ENCODE assay signal across 16 cellular contexts in the genomic region with DNA sequence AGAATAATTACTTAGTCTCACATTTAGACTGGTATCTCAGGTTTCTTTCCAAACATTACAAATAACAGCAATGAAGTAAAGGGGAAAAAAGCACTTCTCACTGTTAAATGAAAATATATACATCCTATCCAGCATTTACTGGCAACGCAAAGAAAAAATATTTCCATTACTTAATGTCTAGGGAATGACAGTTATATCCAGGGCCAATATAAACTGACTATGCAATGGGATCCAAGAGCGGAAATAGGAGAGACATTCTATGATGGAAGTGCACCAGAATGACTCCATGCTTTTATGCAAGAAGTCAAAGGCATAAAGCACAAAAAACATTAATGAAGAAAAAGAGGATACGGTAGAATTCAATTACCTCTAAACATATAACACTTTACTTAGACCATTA.
DNase-seq lines count a peak whose midpoint lies in the region; FAIRE-seq and TF ChIP-seq lines count a peak whose summit lies in the region.
"Had no signal": no experiment of that assay in that cellular context is flagged by ENCODE, and none has a peak within 500 bp of the region (broad histone marks: within the 10 kb centered on the region; RNA-seq: fewer than 3 reads in every experiment).

No MANE protein-coding gene starts in this region.

- peak overlapping the region in 1 of 3 experiments; percentile 49 for H3K4me3 Mint-ChIP-seq in nephron
- H3K4me3 Mint-ChIP-seq in activated naive CD4-positive, alpha-beta T cell treated with anti-CD3 and anti-CD28 coated beads for 36 hours, result no peak overlapping the region
- H3K4me3 Mint-ChIP-seq: CD4-positive, CD25-positive, alpha-beta regulatory T cell had no signal

- FAIRE-seq in endothelial cell of umbilical vein (lab: Jason Lieb, UNC), result no peak
- FAIRE-seq: GM12878, GM18507, H54 had no signal

- H3K36me3 ChIP-seq in A673 (ENCODE audit: insufficient read depth, low read length, poor library complexity, severe bottlenecking), result peaks cover 7% of the 10 kb centered on the region
- H3K36me3 ChIP-seq in brain microvascular endothelial cell (replicated peaks), result no peaks in the 10 kb centered on the region
- H3K36me3 ChIP-seq in endothelial cell of umbilical vein (ENCODE audit: control insufficient read depth in 2 of 2, extremely low read depth in 1 of 2, insufficient read depth in 2 of 2, low read length in 2 of 2), result no peaks in the 10 kb centered on the region
- H3K36me3 ChIP-seq: BLaER1 treated with 17β-estradiol and CSF1 and Interleukin-3, amounts not matched to agents 10 nM and 100 nM had no signal

- H3K4me3 ChIP-seq in A673 (ENCODE audit: low read depth, low read length, poor library complexity, severe bottlenecking) (no peak overlapping the region), brain microvascular endothelial cell (ENCODE audit: low read depth, low read length) (no peak overlapping the region), endothelial cell of umbilical vein (replicated peaks in 1 of 3; ENCODE audit: insufficient read depth in 1 of 3, low read depth in 1 of 3, low read length in 3 of 3) (no peak overlapping the region)
- H3K4me3 ChIP-seq: BLaER1 treated with 17β-estradiol and CSF1 and Interleukin-3, amounts not matched to agents 10 nM and 100 nM; GM12878; GM23248 had no signal

- H3K9me3 ChIP-seq in A673 (ENCODE audit: low read depth, low read length, poor library complexity, severe bottlenecking) (no peaks in the 10 kb centered on the region), endothelial cell of umbilical vein (replicated peaks; ENCODE audit: control insufficient read depth, insufficient read depth, low read length) (no peaks in the 10 kb centered on the region)
- H3K9me3 ChIP-seq: BLaER1 treated with 17β-estradiol and CSF1 and Interleukin-3, amounts not matched to agents 10 nM and 100 nM had no signal

- H3K4me1 ChIP-seq in A673 (ENCODE audit: insufficient read depth, low read length, poor library complexity, severe bottlenecking) (peaks cover 74% of the 10 kb centered on the region), endothelial cell of umbilical vein (ENCODE audit: control insufficient read depth, extremely low read depth, insufficient read depth, low read length) (no peaks in the 10 kb centered on the region)
- H3K4me1 ChIP-seq: BLaER1 treated with 17β-estradiol and CSF1 and Interleukin-3, amounts not matched to agents 10 nM and 100 nM had no signal

- no peaks in the 10 kb centered on the region for H4K20me1 ChIP-seq in endothelial cell of umbilical vein (replicated peaks; ENCODE audit: control insufficient read depth, extremely low read depth, insufficient read depth, low read length)
- H4K20me1 ChIP-seq: BLaER1 treated with 17β-estradiol and CSF1 and Interleukin-3, amounts not matched to agents 10 nM and 100 nM had no signal

- TF ChIP-seq CTCF in A673 (conservative IDR thresholded peaks at IDR 0.05; ENCODE audit: low read depth, low read length), result no peak
- TF ChIP-seq CTCF in brain microvascular endothelial cell (IDR thresholded peaks at IDR 0.05; ENCODE audit: low read depth, low read length, missing control alignments), result no peak
- TF ChIP-seq CTCF in endothelial cell of umbilical vein (IDR thresholded peaks at IDR 0.05; ENCODE audit: extremely low read depth in 1 of 2, insufficient read depth in 1 of 2, low read depth in 1 of 2, low read length in 2 of 2), result no peak
- TF ChIP-seq CTCF in nephron (IDR thresholded peaks at IDR 0.05; ENCODE audit: unreplicated experiment in 3 of 3), result no peak
- TF ChIP-seq CTCF in RWPE1 (conservative IDR thresholded peaks at IDR 0.05; ENCODE audit: low read depth), result no peak
- TF ChIP-seq CTCF in GM10266 (IDR thresholded peaks at IDR 0.05; ENCODE audit: control insufficient read depth, insufficient read depth, low read depth, missing control alignments), result no peak

- peaks cover 2% of the 10 kb centered on the region for H3K79me2 ChIP-seq in endothelial cell of umbilical vein (ENCODE audit: control insufficient read depth, insufficient read depth, low read length)

- no peaks in the 10 kb centered on the region for H3K27me3 Mint-ChIP-seq in nephron (ENCODE audit: low read depth)
- no peaks in the 10 kb centered on the region for H3K27me3 Mint-ChIP-seq in activated naive CD4-positive, alpha-beta T cell treated with anti-CD3 and anti-CD28 coated beads for 36 hours (ENCODE audit: low read depth)
- H3K27me3 Mint-ChIP-seq: CD4-positive, CD25-positive, alpha-beta regulatory T cell had no signal

- no peak overlapping the region for H2AFZ ChIP-seq in endothelial cell of umbilical vein (ENCODE audit: low read depth, low read length)
- H2AFZ ChIP-seq: GM23248 had no signal

- DNase-seq in A673 (ENCODE audit: low spot score) (peak; percentile 71), brain microvascular endothelial cell (peak; percentile 34), endothelial cell of umbilical vein (ENCODE audit: low read depth, low spot score) (peak; percentile 18), amygdala (lab: John Stamatoyannopoulos, UW) (no peak), RWPE1 (ENCODE audit: low spot score) (no peak), GM10266 (ENCODE audit: extremely low spot score) (no peak)
- no peak for DNase-seq in activated naive CD4-positive, alpha-beta T cell treated with anti-CD3 and anti-CD28 coated beads for 36 hours
- DNase-seq: CD4-positive, CD25-positive, alpha-beta regulatory T cell; DMS53; GM23248 had no signal

- CTCF ChIA-PET in A673 (lab: Charles Lee), result interaction anchor here (1.0 kb wide), 1 partner anchor 144 kb away, joined by 3 read pairs; no protein-coding TSS in a partner anchor
- CTCF ChIA-PET in endothelial cell of umbilical vein (lab: Charles Lee), result no interaction called here
- CTCF ChIA-PET in activated naive CD4-positive, alpha-beta T cell treated with anti-CD3 and anti-CD28 coated beads for 36 hours (lab: Charles Lee), result no interaction called here
- CTCF ChIA-PET in RWPE1 (lab: Yijun Ruan, JAX), result no interaction called here

- no peak overlapping the region for H3K4me2 ChIP-seq in endothelial cell of umbilical vein (ENCODE audit: insufficient read depth, low read length)
- H3K4me2 ChIP-seq: BLaER1 treated with 17β-estradiol and CSF1 and Interleukin-3, amounts not matched to agents 10 nM and 100 nM had no signal

- H3K27me3 ChIP-seq in A673 (replicated peaks; ENCODE audit: insufficient read depth, low read depth, low read length, poor library complexity) (no peaks in the 10 kb centered on the region), brain microvascular endothelial cell (replicated peaks) (no peaks in the 10 kb centered on the region), endothelial cell of umbilical vein (ENCODE audit: control insufficient read depth in 2 of 2, insufficient read depth in 2 of 2, low read length in 2 of 2) (no peaks in the 10 kb centered on the region)
- H3K27me3 ChIP-seq: BLaER1 treated with 17β-estradiol and CSF1 and Interleukin-3, amounts not matched to agents 10 nM and 100 nM had no signal

- H3K27ac Mint-ChIP-seq in nephron, result peak overlapping the region in 2 of 3 experiments; percentile 93 to 94
- H3K27ac Mint-ChIP-seq in activated naive CD4-positive, alpha-beta T cell treated with anti-CD3 and anti-CD28 coated beads for 36 hours, result no peak overlapping the region
- H3K27ac Mint-ChIP-seq: CD4-positive, CD25-positive, alpha-beta regulatory T cell had no signal

- TF ChIP-seq POLR2A in endothelial cell of umbilical vein (IDR thresholded peaks at IDR 0.05; ENCODE audit: low read depth, low read length), result no peak

- peaks cover 40% of the 10 kb centered on the region for H3K4me1 Mint-ChIP-seq in nephron
- no peaks in the 10 kb centered on the region for H3K4me1 Mint-ChIP-seq in activated naive CD4-positive, alpha-beta T cell treated with anti-CD3 and anti-CD28 coated beads for 36 hours (ENCODE audit: low read depth)
- H3K4me1 Mint-ChIP-seq: CD4-positive, CD25-positive, alpha-beta regulatory T cell had no signal

- BruUV-seq in A673 (replicated peaks; lab: Mats Ljungman, UMichigan) (no TSS peak), endothelial cell of umbilical vein (replicated peaks; lab: Mats Ljungman, UMichigan) (no TSS peak)

- POLR2A ChIA-PET in A673 (lab: Charles Lee; ENCODE audit: low non-redundant PET), result no interaction called here
- POLR2A ChIA-PET in endothelial cell of umbilical vein (lab: Charles Lee), result no interaction called here
- POLR2A ChIA-PET in RWPE1 (lab: Yijun Ruan, JAX; ENCODE audit: low non-redundant PET), result no interaction called here

- intact Hi-C loops in A673 (cut with micrococcal nuclease; ENCODE audit: unreplicated experiment) (loop anchor here (1.0 to 10.0 kb wide), 2 partner anchors 141 to 1106 kb away; no protein-coding TSS in a partner anchor), endothelial cell of umbilical vein (cut with micrococcal nuclease) (no loop called here)
- intact Hi-C loops in activated naive CD4-positive, alpha-beta T cell treated with anti-CD3 and anti-CD28 coated beads for 36 hours (cut with micrococcal nuclease), result no loop called here

- dilution Hi-C loops in endothelial cell of umbilical vein (cut with MboI; ENCODE audit: extremely low pct_ligation_motif_present, low sequenced_read_pairs), result no loop called here

- peak overlapping the region; percentile 95 for H3K27ac ChIP-seq in A673 (ENCODE audit: low read depth, low read length, poor library complexity, severe bottlenecking)
- H3K27ac ChIP-seq in brain microvascular endothelial cell, result peak overlapping the region; percentile 48
- H3K27ac ChIP-seq in endothelial cell of umbilical vein (ENCODE audit: insufficient read depth, low read depth, low read length), result no peak overlapping the region
- H3K27ac ChIP-seq in RWPE1, result no peak overlapping the region
- H3K27ac ChIP-seq: 22Rv1; BLaER1 treated with 17β-estradiol and CSF1 and Interleukin-3, amounts not matched to agents 10 nM and 100 nM; GM23248 had no signal

- no peak overlapping the region for H3K9ac ChIP-seq in endothelial cell of umbilical vein (replicated peaks; ENCODE audit: extremely low read depth, insufficient read depth, low read length)
- H3K9ac ChIP-seq: BLaER1 treated with 17β-estradiol and CSF1 and Interleukin-3, amounts not matched to agents 10 nM and 100 nM; GM23248 had no signal

- no peaks in the 10 kb centered on the region for H3K36me3 Mint-ChIP-seq in nephron (ENCODE audit: low read depth)
- no peaks in the 10 kb centered on the region for H3K36me3 Mint-ChIP-seq in activated naive CD4-positive, alpha-beta T cell treated with anti-CD3 and anti-CD28 coated beads for 36 hours (ENCODE audit: low read depth)
- H3K36me3 Mint-ChIP-seq: CD4-positive, CD25-positive, alpha-beta regulatory T cell had no signal

- H3K9me3 Mint-ChIP-seq in nephron, result no peaks in the 10 kb centered on the region
- H3K9me3 Mint-ChIP-seq in activated naive CD4-positive, alpha-beta T cell treated with anti-CD3 and anti-CD28 coated beads for 36 hours, result no peaks in the 10 kb centered on the region

- no peaks in the 10 kb centered on the region for H3K9me1 ChIP-seq in endothelial cell of umbilical vein (replicated peaks; ENCODE audit: control insufficient read depth, extremely low read depth, insufficient read depth, low read length)

- in situ Hi-C loops in brain microvascular endothelial cell (cut with HindIII; ENCODE audit: low pct_ligation_motif_present, low sequenced_read_pairs), result no loop called here

TF ChIP-seq in endothelial cell of umbilical vein, 7 proteins besides CTCF, POLR2A, EP300 and RAD21 (continues in another document):
- TF ChIP-seq EZH2 (IDR thresholded peaks at IDR 0.05; ENCODE audit: borderline replicate concordance, low read depth, low read length, severe bottlenecking), result no peak
- no peak for TF ChIP-seq GATA2 (IDR thresholded peaks at IDR 0.05; ENCODE audit: insufficient read depth, insufficient read length, low read depth, low read length)

Comparison
In these comparisons a context has a peak if more than half of its experiments do, and no peak if none do; other contexts are left out.
1. DNase-seq: peak in A673 (single experiment), brain microvascular endothelial cell (single experiment) and endothelial cell of umbilical vein (single experiment); none in amygdala (0 of 56), activated naive CD4-positive, alpha-beta T cell treated with anti-CD3 and anti-CD28 coated beads for 36 hours (single experiment), RWPE1 (single experiment) and GM10266 (single experiment).
2. H3K27ac ChIP-seq: peak in A673 (single experiment) and brain microvascular endothelial cell (single experiment); none in endothelial cell of umbilical vein (single experiment) and RWPE1 (single experiment).